Comparison of ENCODE assay signal across 10 cellular contexts in genomic region chr3:25572919-25573385, GRCh38.
DNase-seq lines count a peak whose midpoint lies in the region; ATAC-seq and TF ChIP-seq lines count a peak whose summit lies in the region.
"Had no signal": no experiment of that assay in that cellular context is flagged by ENCODE, and none has a peak within 500 bp of the region (broad histone marks: within the 10 kb centered on the region; RNA-seq: fewer than 3 reads in every experiment).

No MANE protein-coding gene starts in this region.

- TF ChIP-seq CTCF in mammary epithelial cell (conservative IDR thresholded peaks at IDR 0.05 in 1 of 2, IDR thresholded peaks at IDR 0.05 in 1 of 2; ENCODE audit: extremely low read depth in 1 of 2, insufficient read depth in 1 of 2, low read depth in 1 of 2, low read length in 2 of 2) (no peak), vagina (IDR thresholded peaks at IDR 0.05) (no peak)

- BruUV-seq in mammary epithelial cell (replicated peaks; lab: Mats Ljungman, UMichigan): no TSS peak

- DNase-seq in mammary epithelial cell (no peak), islet precursor cell (peak; percentile 79), vagina (ENCODE audit: extremely low spot score in 2 of 2) (peak in 1 of 2 donors; percentile 84), Ammon's horn (ENCODE audit: low spot score) (no peak)
- DNase-seq in activated CD4-positive, alpha-beta T cell treated with anti-CD3 and anti-CD28 coated beads for 4 hours: no peak
- DNase-seq: central memory CD4-positive, alpha-beta T cell; NCI-H1930; right lobe of liver had no signal

- H3K4me1 ChIP-seq in HUES64 (ENCODE audit: insufficient read depth, low read length): peaks cover 6% of the 10 kb centered on the region; the same call in 1 of the 2 replicates
- H3K4me1 ChIP-seq in mammary epithelial cell (ENCODE audit: insufficient read depth, low read length): peaks cover 3% of the 10 kb centered on the region
- H3K4me1 ChIP-seq in vagina: peaks cover 8% of the 10 kb centered on the region
- H3K4me1 ChIP-seq: right lobe of liver had no signal

- H3K9ac ChIP-seq in HUES64 (ENCODE audit: low read depth, low read length): no peak overlapping the region
- no peak overlapping the region for H3K9ac ChIP-seq in mammary epithelial cell (ENCODE audit: insufficient read depth, low read length)

- H3K9me3 ChIP-seq in HUES64 (ENCODE audit: insufficient read depth, low read depth, low read length) (no peaks in the 10 kb centered on the region), mammary epithelial cell (replicated peaks; ENCODE audit: insufficient read depth, low read length) (no peaks in the 10 kb centered on the region), vagina (no peaks in the 10 kb centered on the region)
- H3K9me3 ChIP-seq: right lobe of liver had no signal

- H2AFZ ChIP-seq in mammary epithelial cell (ENCODE audit: low read depth, low read length): peak overlapping the region; percentile 48

- intact Hi-C loops in mammary epithelial cell (cut with micrococcal nuclease): no loop called here
- intact Hi-C loops in vagina (cut with DNase I): no loop called here

- no peaks in the 10 kb centered on the region for H3K79me2 ChIP-seq in mammary epithelial cell (ENCODE audit: insufficient read depth, low read length)

- WGBS in HUES64: 77% methylated on average over 14 of the region's 14 CpGs
- WGBS in mammary epithelial cell (ENCODE audit: low coverage, missing lambda C conversion rate): 45% methylated on average over 12 of the region's 14 CpGs

- no peaks in the 10 kb centered on the region for H3K27me3 ChIP-seq in HUES64 (ENCODE audit: insufficient read depth, low read length)
- no peaks in the 10 kb centered on the region for H3K27me3 ChIP-seq in mammary epithelial cell (ENCODE audit: insufficient read depth, low read length)
- no peaks in the 10 kb centered on the region for H3K27me3 ChIP-seq in vagina
- H3K27me3 ChIP-seq: right lobe of liver had no signal

- dilution Hi-C loops in mammary epithelial cell (cut with HindIII; ENCODE audit: low sequenced_read_pairs): no loop called here

- no peaks in the 10 kb centered on the region for H4K20me1 ChIP-seq in mammary epithelial cell (ENCODE audit: insufficient read depth, low read length)

- ATAC-seq in HG03045 (IDR thresholded peaks at IDR 0.05; ENCODE audit: unreplicated experiment): no peak
- ATAC-seq: right lobe of liver had no signal

- CTCF ChIA-PET in mammary epithelial cell (lab: Charles Lee; ENCODE audit: low non-redundant PET): no interaction called here

- no peak overlapping the region for H3K4me2 ChIP-seq in mammary epithelial cell (ENCODE audit: insufficient read depth, low read depth, low read length)

- no peaks in the 10 kb centered on the region for H3K36me3 ChIP-seq in HUES64 (ENCODE audit: insufficient read depth, low read length)
- no peaks in the 10 kb centered on the region for H3K36me3 ChIP-seq in mammary epithelial cell (ENCODE audit: insufficient read depth, low read length)
- H3K36me3 ChIP-seq in vagina: peaks cover 0 to 4% of the 10 kb centered on the region in 2 donors
- H3K36me3 ChIP-seq: right lobe of liver had no signal

- TF ChIP-seq POLR2A in vagina (IDR thresholded peaks at IDR 0.05): no peak

- H3K4me3 ChIP-seq in HUES64 (ENCODE audit: low read length): no peak overlapping the region
- no peak overlapping the region for H3K4me3 ChIP-seq in mammary epithelial cell (replicated peaks in 1 of 3; ENCODE audit: insufficient read depth in 1 of 3, low read depth in 2 of 3, low read length in 3 of 3)
- peak overlapping the region in 1 of 2 donors; percentile 22 for H3K4me3 ChIP-seq in vagina
- H3K4me3 ChIP-seq: right lobe of liver had no signal

- in situ Hi-C loops in mammary epithelial cell (cut with MboI; ENCODE audit: low sequenced_read_pairs in 2 of 2): no loop called here

- H3K27ac ChIP-seq in HUES64 (ENCODE audit: low read depth, low read length) (peak overlapping the region; percentile 37), mammary epithelial cell (ENCODE audit: insufficient read depth, low read depth, low read length) (no peak overlapping the region), vagina (peak overlapping the region; percentile 31)
- H3K27ac ChIP-seq: right lobe of liver had no signal
